Comparison of ENCODE assay signal across 27 cellular contexts in the genomic region with DNA sequence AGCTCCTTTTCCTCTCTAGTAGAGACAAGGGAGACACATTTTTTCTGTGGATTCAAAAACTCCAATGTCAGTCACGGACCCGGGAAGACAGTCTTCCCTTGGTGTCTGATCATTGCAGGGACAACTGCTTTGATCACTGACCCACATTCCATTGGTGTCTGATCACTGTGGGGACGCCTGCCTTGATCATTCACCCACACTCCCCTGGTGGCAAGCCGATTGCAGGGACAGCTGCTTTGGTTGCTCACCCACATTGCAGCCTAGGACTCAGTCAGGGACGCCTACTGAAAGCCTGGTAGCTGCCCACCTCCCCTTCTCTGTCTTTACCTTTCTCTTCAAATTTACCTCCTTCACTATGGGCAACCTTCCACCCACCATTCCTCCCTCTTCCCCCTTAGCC.
"Had no signal": no experiment of that assay in that cellular context is flagged by ENCODE, and none has a peak within 500 bp of the region (broad histone marks: within the 10 kb centered on the region; RNA-seq: fewer than 3 reads in every experiment).

No MANE protein-coding gene starts in this region.

- H3K9me3 ChIP-seq: gastrocnemius medialis, neutrophil, right lobe of liver, thyroid gland had no signal

- H3K27ac ChIP-seq: gastrocnemius medialis, neutrophil, right lobe of liver, skin epidermis, thyroid gland, upper lobe of right lung had no signal

- H3K36me3 ChIP-seq: gastrocnemius medialis, neutrophil, right lobe of liver, thyroid gland, upper lobe of right lung had no signal

- H3K4me1 ChIP-seq: gastrocnemius medialis, right lobe of liver, thyroid gland, upper lobe of right lung had no signal

- DNase-seq: activated CD4-positive, alpha-beta memory T cell treated with anti-CD3 and anti-CD28 coated beads, Interleukin-2, amount 10 ng/mL, durations not matched to agents 7 days and 5 days; activated CD4-positive, alpha-beta T cell treated with anti-CD3 and anti-CD28 coated beads, Interleukin-2, amount 10 ng/mL, durations not matched to agents 7 days and 5 days; activated CD4-positive, CD25-positive, alpha-beta regulatory T cell treated with anti-CD3 and anti-CD28 coated beads, Interleukin-2, amount 50 U/mL, for 72 hours; activated CD8-positive, alpha-beta memory T cell treated with anti-CD3 and anti-CD28 coated beads, Interleukin-2, amount 50 U/mL, for 48 hours; activated gamma-delta T cell treated with Interleukin-2 at 50 U/mL for 16 hours; activated naive CD4-positive, alpha-beta T cell treated with anti-CD3 and anti-CD28 coated beads, Interleukin-2, amount 50 U/mL, for 16 hours; activated T-cell treated with anti-CD3 and anti-CD28 coated beads, Interleukin-2, amount 50 U/mL, for 24 hours; amniotic stem cell; central memory CD4-positive, alpha-beta T cell; effector CD4-positive, alpha-beta T cell; gastrocnemius medialis; glutamatergic neuron; left cardiac atrium; left ventricle myocardium superior; naive B cell; nephron progenitor cell; right lobe of liver; stimulated activated CD4-positive, alpha-beta T cell treated with anti-CD3 and anti-CD28 coated beads, Interleukin-4, amount 100 ng/mL, for 4 hours; stimulated activated CD8-positive, alpha-beta memory T cell treated with anti-CD3 and anti-CD28 coated beads, Interleukin-4, amount 100 ng/mL, for 48 hours; stimulated activated naive CD8-positive, alpha-beta T cell treated with anti-CD3 and anti-CD28 coated beads, Interleukin-15, amount 100 ng/mL, for 72 hours; substantia nigra; T-helper 9 cell; thyroid gland; upper lobe of right lung had no signal

- ATAC-seq: gastrocnemius medialis; left cardiac atrium; left ventricle myocardium superior; right lobe of liver; stimulated activated memory B cell treated with anti-CD40 and anti-IgM and Interleukin-4, amounts not matched to agents 10 μg/mL and 1 μg/mL and 100 μg/mL, for 72 hours; stimulated activated naive CD8-positive, alpha-beta T cell treated with anti-CD3 and anti-CD28 coated beads, Interleukin-15, amount 100 ng/mL, for 72 hours; upper lobe of right lung had no signal

- H3K27me3 ChIP-seq: gastrocnemius medialis, neutrophil, right lobe of liver, thyroid gland, upper lobe of right lung had no signal

- H3K4me3 ChIP-seq: gastrocnemius medialis, right lobe of liver, skin epidermis, thyroid gland, upper lobe of right lung had no signal
